In the genomic region with DNA sequence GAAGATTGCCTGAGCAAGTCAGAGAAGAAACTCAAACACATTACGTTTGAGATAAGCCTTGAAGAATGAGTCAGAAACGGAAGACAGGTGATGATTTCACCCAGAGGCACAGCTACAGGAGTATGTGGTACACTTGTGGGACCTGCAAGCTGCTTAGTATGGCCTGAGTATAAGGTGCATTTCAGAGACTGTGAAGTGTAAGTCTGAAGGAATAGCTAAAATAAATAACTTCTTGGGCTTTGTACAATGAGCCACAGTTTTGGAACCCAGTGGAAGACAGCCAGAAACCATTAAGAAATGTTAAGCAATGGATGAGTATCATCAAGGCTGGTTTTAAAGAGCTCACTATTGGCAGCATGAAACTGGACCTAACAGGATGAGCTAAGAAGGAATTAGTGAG, we compare ENCODE assay signal across 13 cellular contexts.
DNase-seq lines count a peak whose midpoint lies in the region; ATAC-seq and TF ChIP-seq lines count a peak whose summit lies in the region.
"Had no signal": no experiment of that assay in that cellular context is flagged by ENCODE, and none has a peak within 500 bp of the region (broad histone marks: within the 10 kb centered on the region; RNA-seq: fewer than 3 reads in every experiment).

No MANE protein-coding gene starts in this region.

- H3K9me3 ChIP-seq in left ventricle myocardium inferior (replicated peaks) (peaks cover 43% of the 10 kb centered on the region), upper lobe of left lung (no peaks in the 10 kb centered on the region)

- H3K27me3 ChIP-seq in left ventricle myocardium inferior (ENCODE audit: low read depth) (no peaks in the 10 kb centered on the region), upper lobe of left lung (no peaks in the 10 kb centered on the region)

- DNase-seq in left ventricle myocardium superior (no peak), left ventricle myocardium inferior (no peak), RWPE1 (ENCODE audit: low spot score) (peak; percentile 13), fibroblast of the conjunctiva (ENCODE audit: low read depth) (peak; percentile 63), upper lobe of left lung (no peak), NCI-H1417 (lab: John Stamatoyannopoulos, UW) (no peak)
- DNase-seq: ACHN, aorta, natural killer cell, NCI-H1105, NCI-H69 had no signal

- ATAC-seq in left ventricle myocardium superior = peak; percentile 34
- peak; percentile 66 to 71 for ATAC-seq in upper lobe of left lung (ENCODE audit: low FRiP score in 2 of 2)
- ATAC-seq in GM19452 (IDR thresholded peaks at IDR 0.05; ENCODE audit: unreplicated experiment) = no peak
- ATAC-seq in GM21381 (IDR thresholded peaks at IDR 0.05; ENCODE audit: unreplicated experiment) = no peak
- ATAC-seq: natural killer cell had no signal

- TF ChIP-seq POLR2A in upper lobe of left lung (IDR thresholded peaks at IDR 0.05) = no peak

- 65 to 67% methylated on average over 2 of the region's 2 CpGs for WGBS in upper lobe of left lung, 2 donors

- H3K36me3 ChIP-seq in left ventricle myocardium inferior (no peaks in the 10 kb centered on the region), upper lobe of left lung (no peaks in the 10 kb centered on the region)

- CTCF ChIA-PET in RWPE1 (lab: Yijun Ruan, JAX) = no interaction called here

- POLR2A ChIA-PET in RWPE1 (lab: Yijun Ruan, JAX; ENCODE audit: low non-redundant PET) = no interaction called here

- TF ChIP-seq EP300 in upper lobe of left lung (IDR thresholded peaks at IDR 0.05) = no peak

- TF ChIP-seq CTCF in left ventricle myocardium inferior (IDR thresholded peaks at IDR 0.05; ENCODE audit: borderline replicate concordance) (no peak), RWPE1 (conservative IDR thresholded peaks at IDR 0.05; ENCODE audit: low read depth) (no peak), upper lobe of left lung (IDR thresholded peaks at IDR 0.05) (no peak)

- intact Hi-C loops in left ventricle myocardium superior (cut with micrococcal nuclease) = no loop called here
- intact Hi-C loops in left ventricle myocardium inferior (cut with micrococcal nuclease) = no loop called here

- H3K27ac ChIP-seq in left ventricle myocardium inferior (replicated peaks) = no peak overlapping the region
- H3K27ac ChIP-seq in RWPE1 = no peak overlapping the region
- no peak overlapping the region for H3K27ac ChIP-seq in upper lobe of left lung

- no peak overlapping the region for H3K4me3 ChIP-seq in left ventricle myocardium inferior
- no peak overlapping the region for H3K4me3 ChIP-seq in upper lobe of left lung

- no peaks in the 10 kb centered on the region for H3K4me1 ChIP-seq in left ventricle myocardium inferior
- no peaks in the 10 kb centered on the region for H3K4me1 ChIP-seq in upper lobe of left lung

Comparison
In these comparisons a context has a peak if more than half of its experiments do, and no peak if none do; other contexts are left out.
1. ATAC-seq: peak in left ventricle myocardium superior (single experiment) and upper lobe of left lung (2 of 2); none in GM19452 (single experiment) and GM21381 (single experiment).
2. DNase-seq: peak in RWPE1 (single experiment) and fibroblast of the conjunctiva (single experiment); none in left ventricle myocardium superior (single experiment), left ventricle myocardium inferior (single experiment), upper lobe of left lung (0 of 2) and NCI-H1417 (0 of 3).